In genomic region chr4:92235741-92236140, GRCh38 we compare ENCODE assay signal across 22 cellular contexts.
A peak's percentile ranks its signal among the peaks of the same experiment; 100 is the strongest.
DNase-seq lines count a peak whose midpoint lies in the region; ATAC-seq and TF ChIP-seq lines count a peak whose summit lies in the region.
"Had no signal": no experiment of that assay in that cellular context is flagged by ENCODE, and none has a peak within 500 bp of the region (broad histone marks: within the 10 kb centered on the region; RNA-seq: fewer than 3 reads in every experiment).

No MANE protein-coding gene starts in this region.

- peaks cover 0 to 2% (median 0%) of the 10 kb centered on the region in 3 donors for H3K27me3 ChIP-seq in psoas muscle (ENCODE audit: insufficient read depth in 3 of 3, low read length in 2 of 3)
- H3K27me3 ChIP-seq: ascending aorta, gastrocnemius medialis, right atrium auricular region, testis had no signal

- no peaks in the 10 kb centered on the region for H3K9me3 ChIP-seq in psoas muscle
- H3K9me3 ChIP-seq: ascending aorta, gastrocnemius medialis, testis had no signal

- intact Hi-C loops in psoas muscle (cut with DNase I) = no loop called here

- DNase-seq in DMS 273 (lab: John Stamatoyannopoulos, UW; ENCODE audit: unreplicated experiment) (peak; percentile 70), NCI-H446 (lab: John Stamatoyannopoulos, UW) (peak; percentile 11 to 43), astrocyte of the hippocampus (ENCODE audit: low read depth, low spot score) (peak; percentile 33), kidney glomerular epithelial cell (lab: John Stamatoyannopoulos, UW) (peak; percentile 30), psoas muscle (no peak)
- DNase-seq in central memory CD4-positive, alpha-beta T cell = no peak
- DNase-seq: activated B cell treated with CpG ODN at 0.5 μM for 24 hours; activated naive CD4-positive, alpha-beta T cell treated with anti-CD3 and anti-CD28 coated beads, Interleukin-2, amount 50 U/mL, for 16 hours; activated T-cell treated with anti-CD3 and anti-CD28 coated beads, Interleukin-2, amount 50 U/mL, for 4 hours; gastrocnemius medialis; GF-D8; NCI-H146; NCI-H345; stimulated activated CD4-positive, alpha-beta T cell treated with anti-CD3 and anti-CD28 coated beads, Interleukin-15, amount 100 ng/mL, for 24 hours; testis had no signal

- no peaks in the 10 kb centered on the region for H3K36me3 ChIP-seq in psoas muscle (ENCODE audit: insufficient read depth in 1 of 2, low read depth in 1 of 2)
- H3K36me3 ChIP-seq: ascending aorta, gastrocnemius medialis, right atrium auricular region had no signal

- no peaks in the 10 kb centered on the region for H3K4me1 ChIP-seq in psoas muscle
- H3K4me1 ChIP-seq: ascending aorta, gastrocnemius medialis, right atrium auricular region, testis had no signal

- H3K4me3 ChIP-seq in psoas muscle = no peak overlapping the region
- H3K4me3 ChIP-seq: ascending aorta, gastrocnemius medialis, GM12878, right atrium auricular region, testis had no signal

- ATAC-seq in psoas muscle (no peak), GM21576 (IDR thresholded peaks at IDR 0.05; ENCODE audit: unreplicated experiment) (no peak), HG02973 (IDR thresholded peaks at IDR 0.05; ENCODE audit: unreplicated experiment) (no peak)
- ATAC-seq: activated T-cell treated with anti-CD3 and anti-CD28 coated beads, Interleukin-2, amount 50 U/mL, for 4 hours; gastrocnemius medialis; GM12878; left lobe of liver; stimulated activated effector memory CD8-positive, alpha-beta T cell treated with anti-CD3 and anti-CD28 coated beads, Interleukin-12 subunit alpha, Interleukin-12 subunit beta, amount 100 ng/mL, for 72 hours had no signal

- TF ChIP-seq CTCF in psoas muscle (IDR thresholded peaks at IDR 0.05) = no peak

- 11 to 21% (median 14%) methylated on average over 2 of the region's 2 CpGs for whole genome bisulfite sequencing in psoas muscle, 3 donors

- H3K27ac ChIP-seq in psoas muscle = no peak overlapping the region
- H3K27ac ChIP-seq: ascending aorta, gastrocnemius medialis, right atrium auricular region, testis had no signal

Comparison
In these comparisons a context has a peak if more than half of its experiments do, and no peak if none do; other contexts are left out.
1. DNase-seq: peak in DMS 273 (single experiment), NCI-H446 (2 of 2), astrocyte of the hippocampus (single experiment) and kidney glomerular epithelial cell (single experiment); none in central memory CD4-positive, alpha-beta T cell (single experiment) and psoas muscle (0 of 2).